ENCODE assay signal across 8 cellular contexts in genomic region chr17:34420254-34420766, GRCh38. TPM values are rescaled to one million over a fixed set of nuclear protein-coding genes. Genes with fewer than 3 reads are reported as not detected.
DNase-seq lines count a peak whose midpoint lies in the region; ATAC-seq, FAIRE-seq and TF ChIP-seq lines count a peak whose summit lies in the region.

No MANE protein-coding gene starts in this region.

- intact Hi-C loops in prostate gland (cut with DNase I): loop anchor here (5.0 kb wide), 2 partner anchors 217 to 697 kb away; partner anchors contain the start of gene RAD51D

- no peak for TF ChIP-seq POLR2A in prostate gland (IDR thresholded peaks at IDR 0.05)

- H3K4me3 ChIP-seq in SJSA1 (no peak overlapping the region), prostate gland (no peak overlapping the region)

- no peaks in the 10 kb centered on the region for H3K36me3 ChIP-seq in SJSA1
- H3K36me3 ChIP-seq in prostate gland: no peaks in the 10 kb centered on the region

- 3% methylated on average over 6 of the region's 6 CpGs for WGBS in prostate gland

- H3K27me3 ChIP-seq in SJSA1 (replicated peaks): peaks cover 18% of the 10 kb centered on the region; the same call in 1 of the 2 replicates
- H3K27me3 ChIP-seq in prostate gland (replicated peaks; ENCODE audit: insufficient read depth): peaks cover 29% of the 10 kb centered on the region

- peak; percentile 77 to 91 (median 90) for TF ChIP-seq CTCF in prostate gland (IDR thresholded peaks at IDR 0.05)

- H3K9me3 ChIP-seq in SJSA1 (replicated peaks) (no peaks in the 10 kb centered on the region), prostate gland (no peaks in the 10 kb centered on the region)

- ATAC-seq in HG03457 (IDR thresholded peaks at IDR 0.05; ENCODE audit: unreplicated experiment): no peak

- H3K27ac ChIP-seq in SJSA1 (no peak overlapping the region), prostate gland (no peak overlapping the region)

- no peak for FAIRE-seq in urothelium cell line (lab: Jason Lieb, UNC)

- no peaks in the 10 kb centered on the region for H3K4me1 ChIP-seq in SJSA1 (replicated peaks)
- H3K4me1 ChIP-seq in prostate gland (replicated peaks): no peaks in the 10 kb centered on the region

- DNase-seq in DMS114 treated with DMSO at 0.1 percent for 48 hours (lab: John Stamatoyannopoulos, UW; ENCODE audit: unreplicated experiment) (peak; percentile 45), LHCN-M2 (ENCODE audit: low read depth) (peak; percentile 36), SJSA1 (ENCODE audit: low read depth in 1 of 2, low spot score in 2 of 2) (peak; percentile 58), globus pallidus (ENCODE audit: low spot score) (peak; percentile 48), prostate gland (ENCODE audit: low spot score) (peak; percentile 57), urothelium cell line (ENCODE audit: low spot score) (peak; percentile 71)
- peak; percentile 19 to 43 (median 26) for DNase-seq in activated naive CD4-positive, alpha-beta T cell (lab: John Stamatoyannopoulos, UW)

RNA-seq across cellular contexts. Expression of gene CCL1, which starts 57.3 kb away (rescaled TPM):
- total RNA-seq in LHCN-M2 (2014; rRNA removed) (not detected in 2 replicates), prostate gland (not detected)
- not detected for polyA plus RNA-seq in LHCN-M2 (2012)
- not detected in 2 replicates for total RNA-seq in SJSA1 (2014; rRNA removed; shearing (Covaris generic))
